Comparison of ENCODE assay signal across 8 cellular contexts in the genomic region with DNA sequence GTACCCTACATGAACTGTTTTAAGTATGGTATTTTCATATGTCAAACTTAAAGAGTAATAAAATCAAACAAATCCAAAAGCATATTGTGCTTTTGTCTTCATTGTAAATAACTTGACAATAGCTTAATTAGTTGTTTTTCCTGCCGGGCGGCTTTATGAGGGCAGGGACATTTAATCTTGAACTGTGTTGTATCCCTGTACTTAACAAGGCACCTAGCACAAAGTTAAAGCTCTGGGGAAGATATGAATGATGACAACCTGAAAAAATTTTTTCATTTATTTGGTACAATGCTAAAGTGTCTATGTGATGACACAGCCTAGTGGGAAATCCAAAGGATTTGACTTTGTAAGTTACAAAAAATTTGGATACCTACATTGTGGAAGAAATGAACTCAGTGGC. TPM values are rescaled to one million over a fixed set of nuclear protein-coding genes. Genes with fewer than 3 reads are reported as not detected.
DNase-seq lines count a peak whose midpoint lies in the region; ATAC-seq and TF ChIP-seq lines count a peak whose summit lies in the region.

No MANE protein-coding gene starts in this region.

- H3K27ac Mint-ChIP-seq in brain = peak overlapping the region in 4 of 5 experiments; percentile 45 to 62 (median 55)

- H3K27me3 Mint-ChIP-seq in brain = peaks cover 7% of the 10 kb centered on the region

- H3K27ac ChIP-seq in left ventricle myocardium inferior (replicated peaks) (peak overlapping the region; percentile 86), mucosa of rectum (ENCODE audit: low read depth in 2 of 2, low read length in 2 of 2) (peak overlapping the region in 1 of 2 donors; percentile 61), vagina (peak overlapping the region; percentile 79)

- no peak for TF ChIP-seq POLR2A in vagina (IDR thresholded peaks at IDR 0.05)

- peaks cover 8% of the 10 kb centered on the region for H3K27me3 ChIP-seq in left ventricle myocardium inferior (ENCODE audit: low read depth)
- H3K27me3 ChIP-seq in mucosa of rectum (ENCODE audit: control insufficient read depth in 2 of 2, insufficient read depth in 2 of 2, low read length in 2 of 2) = no peaks in the 10 kb centered on the region
- H3K27me3 ChIP-seq in vagina = no peaks in the 10 kb centered on the region

- ATAC-seq in Right ventricle myocardium inferior (no peak), GM21529 (IDR thresholded peaks at IDR 0.05; ENCODE audit: unreplicated experiment) (no peak)

- no peak for TF ChIP-seq CTCF in left ventricle myocardium inferior (IDR thresholded peaks at IDR 0.05; ENCODE audit: borderline replicate concordance)
- TF ChIP-seq CTCF in brain (conservative IDR thresholded peaks at IDR 0.05) = no peak
- TF ChIP-seq CTCF in vagina (IDR thresholded peaks at IDR 0.05) = no peak

- no peaks in the 10 kb centered on the region for H3K9me3 Mint-ChIP-seq in brain

- H3K4me1 ChIP-seq in left ventricle myocardium inferior (peaks cover 15% of the 10 kb centered on the region), mucosa of rectum (ENCODE audit: control insufficient read depth in 2 of 2, insufficient read depth in 2 of 2, low read length in 2 of 2) (peaks cover 0 to 8% of the 10 kb centered on the region in 2 donors), vagina (peaks cover 12% of the 10 kb centered on the region)

- intact Hi-C loops in left ventricle myocardium inferior (cut with micrococcal nuclease) (no loop called here), Right ventricle myocardium inferior (cut with DNase I) (no loop called here), vagina (cut with DNase I) (no loop called here)

- no peaks in the 10 kb centered on the region for H3K9me3 ChIP-seq in left ventricle myocardium inferior (replicated peaks)
- no peaks in the 10 kb centered on the region for H3K9me3 ChIP-seq in mucosa of rectum (ENCODE audit: control insufficient read depth in 2 of 2, low read length in 2 of 2)
- H3K9me3 ChIP-seq in vagina = no peaks in the 10 kb centered on the region

- DNase-seq in left ventricle myocardium inferior (no peak), Right ventricle myocardium inferior (ENCODE audit: missing footprints) (no peak), vagina (ENCODE audit: extremely low spot score in 2 of 2) (no peak), germinal center (ENCODE audit: low spot score) (no peak), occipital lobe (lab: John Stamatoyannopoulos, UW) (no peak)

- peak overlapping the region; percentile 52 to 71 for H3K9ac ChIP-seq in mucosa of rectum (ENCODE audit: low read depth in 1 of 2, low read length in 2 of 2)

- H3K4me3 ChIP-seq in left ventricle myocardium inferior (peak overlapping the region; percentile 93), mucosa of rectum (ENCODE audit: low read length in 2 of 2) (peak overlapping the region; percentile 85 to 90), vagina (peak overlapping the region; percentile 76 to 84)

- peaks cover 34% of the 10 kb centered on the region for H3K4me1 Mint-ChIP-seq in brain

- H3K36me3 Mint-ChIP-seq in brain = no peaks in the 10 kb centered on the region

- peak overlapping the region; percentile 89 to 98 (median 92) for H3K4me3 Mint-ChIP-seq in brain

- H3K36me3 ChIP-seq in left ventricle myocardium inferior = no peaks in the 10 kb centered on the region
- no peaks in the 10 kb centered on the region for H3K36me3 ChIP-seq in mucosa of rectum (ENCODE audit: control insufficient read depth in 2 of 2, insufficient read depth in 2 of 2, low read length in 2 of 2)
- no peaks in the 10 kb centered on the region for H3K36me3 ChIP-seq in vagina

RNA-seq across cellular contexts. Expression of a gene that starts 0.5 kb away (rescaled TPM):
- 5.9 TPM for total RNA-seq in left ventricle myocardium inferior
- total RNA-seq in Right ventricle myocardium inferior = 6.0 TPM
- polyA plus RNA-seq in brain (ENCODE audit: insufficient read depth, low read depth, low replicate concordance) = 7.8 TPM
- 27.7 TPM for total RNA-seq in vagina
- 48.7 TPM for total RNA-seq in occipital lobe
